In the genomic region with DNA sequence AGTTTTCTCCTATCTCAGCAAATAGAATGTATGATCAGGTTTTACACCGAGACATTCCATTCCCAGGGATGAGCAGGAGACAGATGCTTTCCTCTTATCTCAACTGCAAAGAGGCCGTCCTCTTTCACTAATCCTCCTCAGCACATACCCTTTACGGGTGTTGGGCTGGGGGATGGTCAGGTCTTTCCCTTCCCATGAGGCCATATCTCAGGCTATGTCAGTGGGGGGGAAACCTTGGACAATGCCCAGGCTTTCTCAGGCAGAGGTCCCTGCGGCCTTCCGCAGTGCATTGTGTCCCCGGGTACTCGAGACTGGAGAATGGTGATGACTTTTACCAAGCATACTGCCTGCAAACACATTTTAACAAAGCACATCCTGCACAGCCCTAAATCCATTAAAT, we compare ENCODE assay signal across 15 cellular contexts. TPM values are rescaled to one million over a fixed set of nuclear protein-coding genes. Genes with fewer than 3 reads are reported as not detected.
A peak's percentile ranks its signal among the peaks of the same experiment; 100 is the strongest.
DNase-seq lines count a peak whose midpoint lies in the region; ATAC-seq and TF ChIP-seq lines count a peak whose summit lies in the region.
"Not testable (repeated sequence)": the region's sequence is repeated elsewhere in the genome, so short reads cannot be mapped to it uniquely, and the experiment has no call there.
"Had no signal": no experiment of that assay in that cellular context is flagged by ENCODE, and none has a peak within 500 bp of the region (broad histone marks: within the 10 kb centered on the region; RNA-seq: fewer than 3 reads in every experiment).

No MANE protein-coding gene starts in this region.

- intact Hi-C loops in sciatic nerve (cut with DNase I): not testable (repeated sequence)

- not testable (repeated sequence) for H3K4me1 Mint-ChIP-seq in glutamatergic neuron (ENCODE audit: low read depth, unreplicated experiment)

- not testable (repeated sequence) for H3K4me3 ChIP-seq in HUES48 (ENCODE audit: low read depth, low read length); mesendoderm (ENCODE audit: low read length)

- peak overlapping the region; percentile 88 for H3K27ac Mint-ChIP-seq in glutamatergic neuron (ENCODE audit: unreplicated experiment)

- H2BK5ac ChIP-seq in mesendoderm (ENCODE audit: low read length): not testable (repeated sequence)

- not testable (repeated sequence) for H3K79me2 ChIP-seq in mesendoderm (ENCODE audit: control insufficient read depth, insufficient read depth, low read length)

- peak overlapping the region; percentile 53 for H3K4me3 Mint-ChIP-seq in glutamatergic neuron (ENCODE audit: unreplicated experiment)

- not testable (repeated sequence) for H4K5ac ChIP-seq in mesendoderm (ENCODE audit: low read length)

- H3K36me3 Mint-ChIP-seq in glutamatergic neuron (ENCODE audit: unreplicated experiment): not testable (repeated sequence)

- not testable (repeated sequence) for H2BK120ac ChIP-seq in mesendoderm (ENCODE audit: low read depth, low read length)

- TF ChIP-seq CTCF in glutamatergic neuron (IDR thresholded peaks at IDR 0.05; ENCODE audit: partially characterized antibody, unreplicated experiment): not testable (repeated sequence)

- not testable (repeated sequence) for H4K8ac ChIP-seq in mesendoderm (ENCODE audit: low read depth, low read length)

- H3K27ac ChIP-seq in HUES48 (ENCODE audit: low read depth, low read length) (peak overlapping the region; percentile 28), mesendoderm (ENCODE audit: low read depth, low read length) (peak overlapping the region; percentile 57)

- H3K56ac ChIP-seq in mesendoderm (ENCODE audit: low read length): not testable (repeated sequence)

- H3K9ac ChIP-seq in HUES48 (ENCODE audit: low read depth, low read length); mesendoderm (ENCODE audit: low read length): not testable (repeated sequence)

- H3K27me3 Mint-ChIP-seq in glutamatergic neuron (ENCODE audit: unreplicated experiment): not testable (repeated sequence)

- WGBS in mesendoderm (ENCODE audit: extremely low coverage, insufficient coverage, low lambda C conversion rate): no CpG with 5 or more reads among the region's 7 CpGs

- not testable (repeated sequence) for H3K36me3 ChIP-seq in HUES48 (ENCODE audit: control insufficient read depth, insufficient read depth, low read length); mesendoderm (ENCODE audit: control insufficient read depth, insufficient read depth, low read length)

- not testable (repeated sequence) for H3K4ac ChIP-seq in mesendoderm (ENCODE audit: low read depth, low read length)

- not testable (repeated sequence) for ATAC-seq in sciatic nerve

- H3K9me3 Mint-ChIP-seq in glutamatergic neuron (ENCODE audit: unreplicated experiment): not testable (repeated sequence)

- H2AK5ac ChIP-seq in mesendoderm (ENCODE audit: low read length): not testable (repeated sequence)

- not testable (repeated sequence) for H3K9me3 ChIP-seq in HUES48 (ENCODE audit: control insufficient read depth, insufficient read depth, low read length)

- H3K79me1 ChIP-seq in mesendoderm (ENCODE audit: low read length): not testable (repeated sequence)

- H2BK15ac ChIP-seq in mesendoderm (replicated peaks; ENCODE audit: low read depth): not testable (repeated sequence)

- H3K4me1 ChIP-seq in HUES48 (ENCODE audit: control insufficient read depth, insufficient read depth, low read length); mesendoderm (ENCODE audit: control insufficient read depth, low read depth, low read length): not testable (repeated sequence)

- not testable (repeated sequence) for H3K23ac ChIP-seq in mesendoderm (ENCODE audit: low read length)

- not testable (repeated sequence) for H3K4me2 ChIP-seq in mesendoderm (ENCODE audit: low read length)

- H3K18ac ChIP-seq in mesendoderm (ENCODE audit: low read length): not testable (repeated sequence)

- H3K27me3 ChIP-seq in HUES48 (ENCODE audit: control insufficient read depth, insufficient read depth, low read length); mesendoderm (ENCODE audit: insufficient read depth, low read length, poor library complexity): not testable (repeated sequence)

- DNase-seq in DMS53 (lab: John Stamatoyannopoulos, UW): peak; percentile 58
- peak; percentile 60 for DNase-seq in NCI-H82 (lab: John Stamatoyannopoulos, UW)
- peak; percentile 31 for DNase-seq in activated effector memory CD4-positive, alpha-beta T cell treated with anti-CD3 and anti-CD28 coated beads, Interleukin-2, amount 50 U/mL, for 16 hours
- DNase-seq in glutamatergic neuron: peak; percentile 21
- DNase-seq in mesendoderm: peak; percentile 93
- DNase-seq in sciatic nerve (ENCODE audit: low spot score): peak; percentile 15

RNA-seq across cellular contexts. Expression of gene ERVV-1, which starts 14.6 kb away (rescaled TPM):
- not detected for total RNA-seq in glutamatergic neuron (ENCODE audit: unreplicated experiment)
- not detected for polyA plus RNA-seq in mesendoderm (2013, experiment 1 of 2)
- not detected for polyA plus RNA-seq in mesendoderm (2013, experiment 2 of 2)
- total RNA-seq in sciatic nerve: not detected
- total RNA-seq: A673; Calu3; CD4-positive, alpha-beta memory T cell; H4; HT-29; IMR-90 had no signal
- polyA plus RNA-seq: AG04450; CD14-positive monocyte; CD4-positive, alpha-beta memory T cell; IMR-90 had no signal

RNA-seq across cellular contexts. Expression of gene ERVV-2, which starts 16.2 kb away (rescaled TPM):
- total RNA-seq in glutamatergic neuron (ENCODE audit: unreplicated experiment) (not detected), sciatic nerve (not detected)
- 0.01 TPM for polyA plus RNA-seq in mesendoderm (2013, experiment 1 of 2)
- not detected for polyA plus RNA-seq in mesendoderm (2013, experiment 2 of 2)
- total RNA-seq: A673; Calu3; CD4-positive, alpha-beta memory T cell; H4; HT-29; IMR-90 had no signal
- polyA plus RNA-seq: AG04450; CD14-positive monocyte; CD4-positive, alpha-beta memory T cell; IMR-90 had no signal

Comparison
In these comparisons a context has a peak if more than half of its experiments do, and no peak if none do; other contexts are left out.
1. DNase-seq: peak in every context shown above with its lines; median percentile 93 in mesendoderm; 60 in NCI-H82; 58 in DMS53; 31 in activated effector memory CD4-positive, alpha-beta T cell treated with anti-CD3 and anti-CD28 coated beads, Interleukin-2, amount 50 U/mL, for 16 hours; 21 in glutamatergic neuron; 15 in sciatic nerve.